32 cellular contexts compared by ENCODE assay signal in the genomic region with DNA sequence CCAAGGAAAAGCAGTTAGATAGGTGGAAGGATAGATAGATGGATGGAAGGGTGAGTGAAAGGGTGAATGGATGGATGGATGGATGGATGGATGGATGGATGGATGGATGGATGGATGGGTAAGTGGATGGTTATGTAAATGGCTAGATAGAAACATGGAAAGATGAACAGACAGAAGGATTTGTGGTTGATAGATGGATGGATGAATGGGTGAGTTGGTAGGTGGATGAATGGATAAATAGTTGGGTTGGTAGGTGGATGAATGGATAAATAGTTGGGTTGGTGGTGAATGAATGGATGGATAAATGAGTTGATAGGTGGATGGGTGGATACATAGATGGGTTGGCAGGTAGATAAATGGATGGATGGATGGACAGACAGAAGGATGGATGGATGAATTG.
"Had no signal": no experiment of that assay in that cellular context is flagged by ENCODE, and none has a peak within 500 bp of the region (broad histone marks: within the 10 kb centered on the region; RNA-seq: fewer than 3 reads in every experiment).

No MANE protein-coding gene starts in this region.

- H3K9me3 ChIP-seq: body of pancreas, esophagus muscularis mucosa, gastrocnemius medialis, heart left ventricle had no signal

- H3K27ac Mint-ChIP-seq: activated CD4-positive, alpha-beta memory T cell treated with anti-CD3 and anti-CD28 coated beads for 36 hours; activated CD4-positive, alpha-beta T cell treated with anti-CD3 and anti-CD28 coated beads for 36 hours; activated CD4-positive, alpha-beta T cell treated with anti-CD3 and anti-CD28 coated beads, Interleukin-2, amount 10 ng/mL, durations not matched to agents 24 days and 14 days; activated CD8-positive, alpha-beta memory T cell treated with anti-CD3 and anti-CD28 coated beads, Interleukin-2, amount 10 ng/mL, durations not matched to agents 7 days and 5 days; activated CD8-positive, alpha-beta T cell treated with anti-CD3 and anti-CD28 coated beads, Interleukin-2, amount 10 ng/mL, durations not matched to agents 7 days and 5 days; activated naive CD4-positive, alpha-beta T cell treated with anti-CD3 and anti-CD28 coated beads for 36 hours; activated naive CD4-positive, alpha-beta T cell treated with anti-CD3 and anti-CD28 coated beads, Interleukin-2, amount 50 U/mL, for 24 hours; activated T-helper 1 cell treated with anti-CD3 and anti-CD28 coated beads, Interleukin-12 subunit alpha, Interleukin-12 subunit beta, Interleukin-2, Interleukin-4 antibody, amounts not matched to agents 30 ng/mL and 10 ng/mL and 1 ng/mL, durations not matched to agents 14 hours and 24 hours and 36 hours; activated T-helper 2 cell treated with anti-CD3 and anti-CD28 coated beads, Interferon-gamma antibody, Interleukin-2, Interleukin-4, amounts not matched to agents 10 μg/mL and 5 μg/mL and 100 μg/mL, durations not matched to agents 14 hours and 24 hours and 36 hours; effector memory CD8-positive, alpha-beta T cell; T-helper 17 cell; T-helper 2 cell treated with Interferon-gamma antibody and Interleukin-4, amounts not matched to agents 5 μg/mL and 100 μg/mL, for 36 hours had no signal

- H3K4me1 ChIP-seq: foreskin keratinocyte, gastrocnemius medialis had no signal

- DNase-seq: activated CD4-positive, alpha-beta memory T cell treated with anti-CD3 and anti-CD28 coated beads for 36 hours; activated CD4-positive, alpha-beta T cell treated with anti-CD3 and anti-CD28 coated beads for 36 hours; activated CD4-positive, alpha-beta T cell treated with anti-CD3 and anti-CD28 coated beads, Interleukin-2, amount 10 ng/mL, durations not matched to agents 24 days and 14 days; activated CD4-positive, CD25-positive, alpha-beta regulatory T cell; activated CD4-positive, CD25-positive, alpha-beta regulatory T cell treated with anti-CD3 and anti-CD28 coated beads, Interleukin-2, amount 50 U/mL, for 72 hours; activated CD8-positive, alpha-beta memory T cell treated with anti-CD3 and anti-CD28 coated beads, Interleukin-2, amount 10 ng/mL, durations not matched to agents 7 days and 5 days; activated CD8-positive, alpha-beta memory T cell treated with anti-CD3 and anti-CD28 coated beads, Interleukin-2, amount 50 U/mL, for 4 hours; activated CD8-positive, alpha-beta T cell treated with anti-CD3 and anti-CD28 coated beads, Interleukin-2, amount 10 ng/mL, durations not matched to agents 7 days and 5 days; activated effector memory CD4-positive, alpha-beta T cell treated with anti-CD3 and anti-CD28 coated beads, Interleukin-2, amount 50 U/mL, for 16 hours; activated naive CD4-positive, alpha-beta T cell treated with anti-CD3 and anti-CD28 coated beads for 36 hours; activated T-cell treated with anti-CD3 and anti-CD28 coated beads, Interleukin-2, amount 50 U/mL, for 1 hour; activated T-cell treated with anti-CD3 and anti-CD28 coated beads, Interleukin-2, amount 50 U/mL, for 48 hours; amniotic stem cell; aorta; body of pancreas; caudate nucleus; cortex of kidney; dermis blood vessel endothelial cell; effector CD4-positive, alpha-beta T cell; effector memory CD8-positive, alpha-beta T cell; erythroblast; foreskin keratinocyte; gastrocnemius medialis; glutamatergic neuron; heart left ventricle; T-helper 17 cell; T1000 had no signal

- H3K4me1 Mint-ChIP-seq: activated CD4-positive, alpha-beta T cell treated with anti-CD3 and anti-CD28 coated beads for 36 hours; activated CD4-positive, alpha-beta T cell treated with anti-CD3 and anti-CD28 coated beads, Interleukin-2, amount 10 ng/mL, durations not matched to agents 24 days and 14 days; activated CD8-positive, alpha-beta memory T cell treated with anti-CD3 and anti-CD28 coated beads, Interleukin-2, amount 10 ng/mL, durations not matched to agents 7 days and 5 days; activated naive CD4-positive, alpha-beta T cell treated with anti-CD3 and anti-CD28 coated beads, Interleukin-2, amount 50 U/mL, for 24 hours; T-helper 17 cell had no signal

- H3K4me3 ChIP-seq: body of pancreas, esophagus muscularis mucosa, gastrocnemius medialis, heart left ventricle had no signal

- H3K9me3 Mint-ChIP-seq: activated CD4-positive, alpha-beta memory T cell treated with anti-CD3 and anti-CD28 coated beads for 36 hours; activated CD4-positive, alpha-beta T cell treated with anti-CD3 and anti-CD28 coated beads, Interleukin-2, amount 10 ng/mL, durations not matched to agents 24 days and 14 days; activated naive CD4-positive, alpha-beta T cell treated with anti-CD3 and anti-CD28 coated beads for 36 hours; activated naive CD4-positive, alpha-beta T cell treated with anti-CD3 and anti-CD28 coated beads, Interleukin-2, amount 50 U/mL, for 24 hours; activated T-helper 1 cell treated with anti-CD3 and anti-CD28 coated beads, Interleukin-12 subunit alpha, Interleukin-12 subunit beta, Interleukin-2, Interleukin-4 antibody, amounts not matched to agents 30 ng/mL and 10 ng/mL and 1 ng/mL, durations not matched to agents 14 hours and 24 hours and 36 hours; activated T-helper 2 cell treated with anti-CD3 and anti-CD28 coated beads, Interferon-gamma antibody, Interleukin-2, Interleukin-4, amounts not matched to agents 10 μg/mL and 5 μg/mL and 100 μg/mL, durations not matched to agents 14 hours and 24 hours and 36 hours; effector memory CD8-positive, alpha-beta T cell; T-helper 2 cell treated with Interferon-gamma antibody and Interleukin-4, amounts not matched to agents 5 μg/mL and 100 μg/mL, for 36 hours had no signal

- H3K27ac ChIP-seq: body of pancreas, esophagus muscularis mucosa, foreskin keratinocyte, gastrocnemius medialis, heart left ventricle had no signal

- H3K27me3 ChIP-seq: body of pancreas, esophagus muscularis mucosa, gastrocnemius medialis, heart left ventricle had no signal

- H3K27me3 Mint-ChIP-seq: activated naive CD4-positive, alpha-beta T cell treated with anti-CD3 and anti-CD28 coated beads, Interleukin-2, amount 50 U/mL, for 24 hours had no signal

- H3K36me3 Mint-ChIP-seq: activated CD4-positive, alpha-beta memory T cell treated with anti-CD3 and anti-CD28 coated beads for 36 hours; activated CD8-positive, alpha-beta memory T cell treated with anti-CD3 and anti-CD28 coated beads, Interleukin-2, amount 10 ng/mL, durations not matched to agents 7 days and 5 days; activated naive CD4-positive, alpha-beta T cell treated with anti-CD3 and anti-CD28 coated beads, Interleukin-2, amount 50 U/mL, for 24 hours had no signal

- ATAC-seq: activated CD4-positive, alpha-beta T cell treated with anti-CD3 and anti-CD28 coated beads for 36 hours; activated CD8-positive, alpha-beta memory T cell treated with anti-CD3 and anti-CD28 coated beads, Interleukin-2, amount 10 ng/mL, durations not matched to agents 7 days and 5 days; activated CD8-positive, alpha-beta T cell treated with anti-CD3 and anti-CD28 coated beads, Interleukin-2, amount 10 ng/mL, durations not matched to agents 7 days and 5 days; body of pancreas; effector memory CD8-positive, alpha-beta T cell; foreskin keratinocyte; gastrocnemius medialis; heart left ventricle; T-helper 17 cell had no signal

- H3K4me3 Mint-ChIP-seq: activated CD4-positive, alpha-beta memory T cell treated with anti-CD3 and anti-CD28 coated beads for 36 hours; activated CD4-positive, alpha-beta T cell treated with anti-CD3 and anti-CD28 coated beads for 36 hours; activated CD4-positive, alpha-beta T cell treated with anti-CD3 and anti-CD28 coated beads, Interleukin-2, amount 10 ng/mL, durations not matched to agents 24 days and 14 days; activated CD8-positive, alpha-beta memory T cell treated with anti-CD3 and anti-CD28 coated beads, Interleukin-2, amount 10 ng/mL, durations not matched to agents 7 days and 5 days; activated CD8-positive, alpha-beta T cell treated with anti-CD3 and anti-CD28 coated beads, Interleukin-2, amount 10 ng/mL, durations not matched to agents 7 days and 5 days; activated naive CD4-positive, alpha-beta T cell treated with anti-CD3 and anti-CD28 coated beads for 36 hours; activated naive CD4-positive, alpha-beta T cell treated with anti-CD3 and anti-CD28 coated beads, Interleukin-2, amount 50 U/mL, for 24 hours; activated T-helper 1 cell treated with anti-CD3 and anti-CD28 coated beads, Interleukin-12 subunit alpha, Interleukin-12 subunit beta, Interleukin-2, Interleukin-4 antibody, amounts not matched to agents 30 ng/mL and 10 ng/mL and 1 ng/mL, durations not matched to agents 14 hours and 24 hours and 36 hours; effector memory CD8-positive, alpha-beta T cell; T-helper 17 cell; T-helper 2 cell treated with Interferon-gamma antibody and Interleukin-4, amounts not matched to agents 5 μg/mL and 100 μg/mL, for 36 hours had no signal

- H3K36me3 ChIP-seq: esophagus muscularis mucosa, gastrocnemius medialis, heart left ventricle had no signal
